8 cellular contexts compared by ENCODE assay signal in genomic region chr9:128921881-128922763, GRCh38. TPM values are rescaled to one million over a fixed set of nuclear protein-coding genes. Genes with fewer than 3 reads are reported as not detected.
DNase-seq lines count a peak whose midpoint lies in the region; ATAC-seq and TF ChIP-seq lines count a peak whose summit lies in the region.

No MANE protein-coding gene starts in this region.

- H3K4me1 Mint-ChIP-seq in H9, result peaks cover 16 to 17% of the 10 kb centered on the region in 2 experiments

- no peak overlapping the region for H3K4ac ChIP-seq in H9 (ENCODE audit: low read depth, low read length)

- H3K27ac ChIP-seq in H9 (ENCODE audit: insufficient read length, low read depth, low read length) (no peak overlapping the region), iPS-18a (ENCODE audit: low read length) (peak overlapping the region; percentile 66), smooth muscle cell (ENCODE audit: low read depth) (peak overlapping the region; percentile 70)

- H2AFZ ChIP-seq in H9 (ENCODE audit: low read length) (peak overlapping the region; percentile 96), smooth muscle cell (ENCODE audit: low read depth) (no peak overlapping the region)

- peak; percentile 85 for DNase-seq in H9
- no peak for DNase-seq in astrocyte of the cerebellum (ENCODE audit: low read depth)
- peak; percentile 73 for DNase-seq in smooth muscle cell (lab: John Stamatoyannopoulos, UW; ENCODE audit: unreplicated experiment)
- DNase-seq in NCI-H1092 (lab: John Stamatoyannopoulos, UW), result no peak
- no peak for DNase-seq in stimulated activated CD4-positive, alpha-beta T cell treated with anti-CD3 and anti-CD28 coated beads, Interleukin-1b, Interleukin-23, amount 100 ng/mL, for 48 hours

- no peak overlapping the region for H4K8ac ChIP-seq in H9 (replicated peaks; ENCODE audit: insufficient read length, low read depth, low read length)

- no peak overlapping the region for H3K56ac ChIP-seq in H9 (ENCODE audit: insufficient read length, low read depth, low read length)

- H2BK120ac ChIP-seq in H9 (ENCODE audit: low read depth, low read length, poor library complexity, severe bottlenecking), result no peak overlapping the region

- no peaks in the 10 kb centered on the region for H3K23me2 ChIP-seq in H9 (ENCODE audit: insufficient read length, low read depth, low read length, poor library complexity, severe bottlenecking)

- no peaks in the 10 kb centered on the region; the same call in 1 of the 2 replicates for H3K27me3 Mint-ChIP-seq in H9 (ENCODE audit: low read depth)

- H3K9me3 Mint-ChIP-seq in H9, result no peaks in the 10 kb centered on the region

- in situ Hi-C loops in astrocyte of the cerebellum (cut with HindIII; ENCODE audit: low sequenced_read_pairs), result no loop called here

- H3K14ac ChIP-seq in H9 (ENCODE audit: insufficient read depth, low read length), result peak overlapping the region; percentile 57; the same call in 1 of the 2 replicates

- no peaks in the 10 kb centered on the region for H3K79me2 ChIP-seq in H9 (ENCODE audit: insufficient read depth, low read length)
- peaks cover 5% of the 10 kb centered on the region for H3K79me2 ChIP-seq in smooth muscle cell (ENCODE audit: low read depth)

- peak overlapping the region; percentile 28 for H3K4me3 ChIP-seq in astrocyte of the cerebellum (ENCODE audit: low read depth, low read length)
- peak overlapping the region; percentile 77 for H3K4me3 ChIP-seq in iPS-18a (ENCODE audit: low read length)
- peak overlapping the region; percentile 55 for H3K4me3 ChIP-seq in smooth muscle cell

- no peak overlapping the region for H2BK20ac ChIP-seq in H9 (ENCODE audit: low read depth, low read length, poor library complexity, severe bottlenecking)

- TF ChIP-seq CTCF in H9 (conservative IDR thresholded peaks at IDR 0.05), result no peak
- no peak for TF ChIP-seq CTCF in astrocyte of the cerebellum (IDR thresholded peaks at IDR 0.05; ENCODE audit: low read depth, low read length, missing control alignments)
- no peak for TF ChIP-seq CTCF in smooth muscle cell (IDR thresholded peaks at IDR 0.05; ENCODE audit: borderline replicate concordance, insufficient read depth, poor library complexity, severe bottlenecking)

- H4K5ac ChIP-seq in H9 (ENCODE audit: insufficient read length, low read depth, low read length), result no peak overlapping the region

- H3K27me3 ChIP-seq in H9 (ENCODE audit: insufficient read depth, low read length) (no peaks in the 10 kb centered on the region), iPS-18a (ENCODE audit: control insufficient read depth, insufficient read depth, low read length) (no peaks in the 10 kb centered on the region), smooth muscle cell (ENCODE audit: low read depth) (no peaks in the 10 kb centered on the region)

- H3K9me3 ChIP-seq in H9 (ENCODE audit: control insufficient read depth, low read depth, low read length) (no peaks in the 10 kb centered on the region), iPS-18a (ENCODE audit: control insufficient read depth, low read depth, low read length) (no peaks in the 10 kb centered on the region), smooth muscle cell (replicated peaks; ENCODE audit: low read depth) (no peaks in the 10 kb centered on the region)

- no peak overlapping the region for H2BK15ac ChIP-seq in H9 (ENCODE audit: low read depth, low read length)

- peaks cover 8 to 19% (median 15%) of the 10 kb centered on the region in 3 experiments; a peak in 6 of 7 replicates for H3K36me3 Mint-ChIP-seq in H9 (ENCODE audit: insufficient read depth in 1 of 3, low read depth in 3 of 3)

- H2BK5ac ChIP-seq in H9 (ENCODE audit: insufficient read length, low read length), result no peak overlapping the region

- no CpG with 5 or more reads among the region's 32 CpGs for WGBS in H9 (ENCODE audit: extremely low coverage, insufficient read length, low lambda C conversion rate)
- WGBS in smooth muscle cell (ENCODE audit: low lambda C conversion rate), result 3% methylated on average over 18 of the region's 32 CpGs

- H3K4me2 ChIP-seq in H9 (ENCODE audit: insufficient read depth, insufficient read length, low read length) (peak overlapping the region; percentile 59), smooth muscle cell (peak overlapping the region; percentile 87)

- H2BK12ac ChIP-seq in H9 (ENCODE audit: insufficient read length, low read depth, low read length), result no peak overlapping the region

- H4K91ac ChIP-seq in H9 (ENCODE audit: insufficient read length, low read depth, low read length), result no peak overlapping the region

- H3K79me1 ChIP-seq in H9 (ENCODE audit: insufficient read depth, low read depth, low read length, poor library complexity, severe bottlenecking), result no peaks in the 10 kb centered on the region

- no peaks in the 10 kb centered on the region; the same call in 1 of the 2 replicates for H3K4me1 ChIP-seq in H9 (ENCODE audit: insufficient read depth, low read length)
- H3K4me1 ChIP-seq in iPS-18a (ENCODE audit: control insufficient read depth, low read depth, low read length), result peaks cover 6% of the 10 kb centered on the region
- H3K4me1 ChIP-seq in smooth muscle cell (ENCODE audit: low read depth), result peaks cover 10% of the 10 kb centered on the region

- peaks cover 14% of the 10 kb centered on the region for H3K36me3 ChIP-seq in iPS-18a (ENCODE audit: control insufficient read depth, low read depth, low read length)
- H3K36me3 ChIP-seq in smooth muscle cell (ENCODE audit: low read depth), result no peaks in the 10 kb centered on the region

- H3F3A ChIP-seq in smooth muscle cell (ENCODE audit: low read depth), result peaks cover 4% of the 10 kb centered on the region

- no peak overlapping the region for H3K23ac ChIP-seq in H9 (ENCODE audit: insufficient read length, low read depth, low read length)

- H2AK5ac ChIP-seq in H9 (ENCODE audit: insufficient read length, low read length), result no peak overlapping the region

- peaks cover 3% of the 10 kb centered on the region for H4K20me1 ChIP-seq in H9 (ENCODE audit: control insufficient read depth, insufficient read depth, insufficient read length)
- no peaks in the 10 kb centered on the region for H4K20me1 ChIP-seq in smooth muscle cell (ENCODE audit: low read depth)

- peak overlapping the region; percentile 88 to 98 (median 97) for H3K27ac Mint-ChIP-seq in H9

- H3K4me3 Mint-ChIP-seq in H9, result peak overlapping the region; percentile 79 to 81

- no peak overlapping the region for H3K9ac ChIP-seq in H9 (ENCODE audit: extremely low read depth, insufficient read length, low read length)
- H3K9ac ChIP-seq in iPS-18a (ENCODE audit: low read length), result peak overlapping the region; percentile 69
- peak overlapping the region; percentile 52 for H3K9ac ChIP-seq in smooth muscle cell (ENCODE audit: low read depth)

- H3K18ac ChIP-seq in H9 (ENCODE audit: insufficient read length, low read depth, low read length), result peak overlapping the region; percentile 51

- no peak overlapping the region for H3T11ph ChIP-seq in H9 (ENCODE audit: low read length)

- no peak for ATAC-seq in GM18502 (IDR thresholded peaks at IDR 0.05; ENCODE audit: poor library complexity, unreplicated experiment)
- ATAC-seq in HG03520 (IDR thresholded peaks at IDR 0.05; ENCODE audit: unreplicated experiment), result no peak

RNA-seq across cellular contexts. Expression of gene PHYHD1, which starts 1.3 kb away (rescaled TPM):
- total RNA-seq in H9 (2021) (18.0 and 22.2 TPM in 2 replicates), smooth muscle cell (7.3 and 17.3 TPM in 2 replicates)
- polyA plus RNA-seq in smooth muscle cell, result 30.5 and 37.6 TPM in 2 replicates

RNA-seq across cellular contexts. Expression of gene DOLK, which starts 25.3 kb away (rescaled TPM):
- 20.1 and 20.2 TPM in 2 replicates for total RNA-seq in H9 (2021)
- total RNA-seq in smooth muscle cell, result 14.1 and 18.7 TPM in 2 replicates
- 26.2 and 31.3 TPM in 2 replicates for polyA plus RNA-seq in smooth muscle cell

RNA-seq across cellular contexts. Expression of gene NUP188, which starts 25.4 kb away (rescaled TPM):
- total RNA-seq in H9 (2021) (101 and 104 TPM in 2 replicates), smooth muscle cell (40.9 and 45.8 TPM in 2 replicates)
- polyA plus RNA-seq in smooth muscle cell, result 27.5 and 31.9 TPM in 2 replicates

RNA-seq across cellular contexts. Expression of gene LRRC8A, which starts 40.2 kb away (rescaled TPM):
- total RNA-seq in H9 (2021), result 76.0 and 79.2 TPM in 2 replicates
- total RNA-seq in smooth muscle cell, result 44.9 and 50.1 TPM in 2 replicates
- polyA plus RNA-seq in smooth muscle cell, result 48.6 and 58.3 TPM in 2 replicates

RNA-seq across cellular contexts. Expression of gene KYAT1, which starts 40.4 kb away (rescaled TPM):
- total RNA-seq in H9 (2021) (14.6 and 15.2 TPM in 2 replicates), smooth muscle cell (3.1 and 10.2 TPM in 2 replicates)
- 7.7 and 9.3 TPM in 2 replicates for polyA plus RNA-seq in smooth muscle cell

Comparison
In these comparisons a context has a peak if more than half of its experiments do, and no peak if none do; other contexts are left out.
1. DNase-seq: peak in H9 (single experiment) and smooth muscle cell (single experiment); none in astrocyte of the cerebellum (single experiment), NCI-H1092 (single experiment) and stimulated activated CD4-positive, alpha-beta T cell treated with anti-CD3 and anti-CD28 coated beads, Interleukin-1b, Interleukin-23, amount 100 ng/mL, for 48 hours (single experiment).
2. Peak in every context shown above with its lines, with median percentiles within 50 percentile points of each other: H3K4me3 ChIP-seq.